In genomic region chr6:15243994-15244604, GRCh38 we compare ENCODE assay signal across 8 cellular contexts. TPM values are rescaled to one million over a fixed set of nuclear protein-coding genes. Genes with fewer than 3 reads are reported as not detected.
DNase-seq lines count a peak whose midpoint lies in the region; ATAC-seq, FAIRE-seq and TF ChIP-seq lines count a peak whose summit lies in the region.

No MANE protein-coding gene starts in this region.

- 88% methylated on average over 24 of the region's 24 CpGs for WGBS in SK-N-SH (ENCODE audit: low lambda C conversion rate)

- H3K9ac ChIP-seq in SK-N-SH, result peak overlapping the region; percentile 68
- H3K9ac ChIP-seq in iPS-18a (ENCODE audit: low read length), result peak overlapping the region; percentile 8
- peak overlapping the region in 1 of 2 donors; percentile 37 for H3K9ac ChIP-seq in stomach smooth muscle (ENCODE audit: low read length in 2 of 2)

- H3K27me3 ChIP-seq in SK-N-SH (ENCODE audit: insufficient read depth) (no peaks in the 10 kb centered on the region), iPS-18a (ENCODE audit: control insufficient read depth, insufficient read depth, low read length) (no peaks in the 10 kb centered on the region), stomach smooth muscle (ENCODE audit: control insufficient read depth in 1 of 2, insufficient read depth in 2 of 2, low read length in 2 of 2) (no peaks in the 10 kb centered on the region)

- H3K4me1 Mint-ChIP-seq in activated CD4-positive, alpha-beta memory T cell treated with anti-CD3 and anti-CD28 coated beads, Interleukin-2, amount 10 ng/mL, durations not matched to agents 7 days and 5 days, result peaks cover 8% of the 10 kb centered on the region

- peaks cover 4 to 5% of the 10 kb centered on the region in 2 experiments; a peak in 2 of 4 replicates for H3K4me1 ChIP-seq in SK-N-SH (ENCODE audit: control insufficient read depth in 1 of 2, insufficient read depth in 2 of 2, low read depth in 1 of 2, low read length in 1 of 2)
- H3K4me1 ChIP-seq in iPS-18a (ENCODE audit: control insufficient read depth, low read depth, low read length), result peaks cover 43% of the 10 kb centered on the region
- H3K4me1 ChIP-seq in stomach smooth muscle (ENCODE audit: control insufficient read depth, insufficient read depth, low read length), result peaks cover 19% of the 10 kb centered on the region

- no peaks in the 10 kb centered on the region for H3K9me3 Mint-ChIP-seq in activated CD4-positive, alpha-beta memory T cell treated with anti-CD3 and anti-CD28 coated beads, Interleukin-2, amount 10 ng/mL, durations not matched to agents 7 days and 5 days

- no peak for TF ChIP-seq EP300 in SK-N-SH (IDR thresholded peaks at IDR 0.05; ENCODE audit: borderline replicate concordance in 1 of 2, low read depth in 1 of 2, low read length in 1 of 2)

- H3K9me3 ChIP-seq in SK-N-SH (0 out of 2 replicates have a peak, but pooled peaks cover 4% of the 10 kb centered on the region), iPS-18a (ENCODE audit: control insufficient read depth, low read depth, low read length) (no peaks in the 10 kb centered on the region), stomach smooth muscle (ENCODE audit: control insufficient read depth in 2 of 2, low read length in 2 of 2) (no peaks in the 10 kb centered on the region)

- TF ChIP-seq RAD21 in SK-N-SH (IDR thresholded peaks at IDR 0.05; ENCODE audit: low read length), result no peak

- TF ChIP-seq CTCF in SK-N-SH (IDR thresholded peaks at IDR 0.05) (no peak), GM10266 (IDR thresholded peaks at IDR 0.05; ENCODE audit: control insufficient read depth, insufficient read depth, low read depth, missing control alignments) (no peak)

- H3K4me3 ChIP-seq in SK-N-SH (ENCODE audit: low read depth in 2 of 2, low read length in 1 of 2) (peak overlapping the region; percentile 67 to 99), iPS-18a (ENCODE audit: low read length) (peak overlapping the region; percentile 90), stomach smooth muscle (ENCODE audit: low read length in 2 of 2) (peak overlapping the region; percentile 66 to 95)

- peak overlapping the region; percentile 18 for H3K27ac Mint-ChIP-seq in activated CD4-positive, alpha-beta memory T cell treated with anti-CD3 and anti-CD28 coated beads, Interleukin-2, amount 10 ng/mL, durations not matched to agents 7 days and 5 days

- peak overlapping the region; percentile 98 for H3K4me2 ChIP-seq in SK-N-SH

- FAIRE-seq in urothelium cell line (lab: Jason Lieb, UNC), result no peak

- H3K9me2 ChIP-seq in SK-N-SH, result no peaks in the 10 kb centered on the region

- POLR2A ChIA-PET in SK-N-SH (lab: Yijun Ruan, JAX), result no interaction called here
- POLR2A ChIA-PET in activated CD4-positive, alpha-beta memory T cell treated with anti-CD3 and anti-CD28 coated beads, Interleukin-2, amount 10 ng/mL, durations not matched to agents 7 days and 5 days (lab: Charles Lee), result no interaction called here

- H3K36me3 ChIP-seq in SK-N-SH (replicated peaks in 1 of 2; ENCODE audit: control insufficient read depth in 1 of 2, insufficient read depth in 2 of 2, low read length in 1 of 2), result no peaks in the 10 kb centered on the region
- H3K36me3 ChIP-seq in iPS-18a (ENCODE audit: control insufficient read depth, low read depth, low read length), result no peaks in the 10 kb centered on the region
- H3K36me3 ChIP-seq in stomach smooth muscle (ENCODE audit: control insufficient read depth in 2 of 2, insufficient read depth in 2 of 2, low read length in 2 of 2), result no peaks in the 10 kb centered on the region

- no peaks in the 10 kb centered on the region for H3K27me3 Mint-ChIP-seq in activated CD4-positive, alpha-beta memory T cell treated with anti-CD3 and anti-CD28 coated beads, Interleukin-2, amount 10 ng/mL, durations not matched to agents 7 days and 5 days

- no peak for ATAC-seq in SK-N-SH treated with all-trans-retinoic acid at 6 μM for 48 hours

- peak overlapping the region; percentile 88 for H2AFZ ChIP-seq in SK-N-SH (ENCODE audit: low read depth)

- peaks cover 7% of the 10 kb centered on the region for H3F3A ChIP-seq in SK-N-SH (replicated peaks; ENCODE audit: insufficient read depth)

- peak overlapping the region; percentile 74 for H3K4me3 Mint-ChIP-seq in activated CD4-positive, alpha-beta memory T cell treated with anti-CD3 and anti-CD28 coated beads, Interleukin-2, amount 10 ng/mL, durations not matched to agents 7 days and 5 days

- H3K36me3 Mint-ChIP-seq in activated CD4-positive, alpha-beta memory T cell treated with anti-CD3 and anti-CD28 coated beads, Interleukin-2, amount 10 ng/mL, durations not matched to agents 7 days and 5 days (ENCODE audit: low read depth), result peaks cover 12% of the 10 kb centered on the region

- H4K20me1 ChIP-seq in SK-N-SH (ENCODE audit: insufficient read depth), result no peaks in the 10 kb centered on the region

- CTCF ChIA-PET in SK-N-SH (lab: Yijun Ruan, JAX), result interaction anchor here (1.0 kb wide), 1 partner anchor 379 kb away, joined by 3 read pairs; no protein-coding TSS in a partner anchor
- CTCF ChIA-PET in activated CD4-positive, alpha-beta memory T cell treated with anti-CD3 and anti-CD28 coated beads, Interleukin-2, amount 10 ng/mL, durations not matched to agents 7 days and 5 days (lab: Charles Lee), result no interaction called here

- H3K79me2 ChIP-seq in SK-N-SH (ENCODE audit: insufficient read depth), result peaks cover 19% of the 10 kb centered on the region

- DNase-seq in SK-N-SH, result no peak
- DNase-seq in activated CD4-positive, alpha-beta memory T cell treated with anti-CD3 and anti-CD28 coated beads, Interleukin-2, amount 10 ng/mL, durations not matched to agents 7 days and 5 days, result no peak
- no peak for DNase-seq in NCI-H2171 (lab: John Stamatoyannopoulos, UW)
- no peak for DNase-seq in GM10266 (ENCODE audit: extremely low spot score)
- DNase-seq in urothelium cell line (ENCODE audit: low spot score), result no peak

- H3K27ac ChIP-seq in SK-N-SH (ENCODE audit: low read depth in 2 of 2, low read length in 1 of 2) (peak overlapping the region in 1 of 2 experiments; percentile 85; a peak in 2 of 4 replicates), iPS-18a (ENCODE audit: low read length) (peak overlapping the region; percentile 26), stomach smooth muscle (ENCODE audit: low read length) (no peak overlapping the region)

TF ChIP-seq in SK-N-SH, 30 proteins besides CTCF, POLR2A, EP300 and RAD21 (continues in another document):
- TF ChIP-seq PBX3 (IDR thresholded peaks at IDR 0.05) (no peak), RXRA (IDR thresholded peaks at IDR 0.05; ENCODE audit: borderline replicate concordance, low read depth) (no peak), JUND (IDR thresholded peaks at IDR 0.05) (no peak), NRF1 (IDR thresholded peaks at IDR 0.05; ENCODE audit: low read depth, low read length) (no peak), CHD2 (IDR thresholded peaks at IDR 0.05; ENCODE audit: low read length, partially characterized antibody) (no peak)

TF ChIP-seq in SK-N-SH treated with all-trans-retinoic acid at 6 μM for 48 hours, 23 proteins besides CTCF, POLR2A, EP300 and RAD21:
- TF ChIP-seq ZC3H10 (CRISPR knock-in tag; IDR thresholded peaks at IDR 0.05) (no peak), SNAI2 (CRISPR knock-in tag; IDR thresholded peaks at IDR 0.05) (no peak), ZNF8 (CRISPR knock-in tag; IDR thresholded peaks at IDR 0.05) (no peak), TCF4 (CRISPR knock-in tag; IDR thresholded peaks at IDR 0.05; ENCODE audit: borderline replicate concordance) (no peak), RARB (CRISPR knock-in tag; IDR thresholded peaks at IDR 0.05) (no peak), ZFP30 (CRISPR knock-in tag; IDR thresholded peaks at IDR 0.05) (no peak), TOX (CRISPR knock-in tag; IDR thresholded peaks at IDR 0.05; ENCODE audit: borderline replicate concordance) (no peak), BACH2 (CRISPR knock-in tag; IDR thresholded peaks at IDR 0.05; ENCODE audit: borderline replicate concordance) (no peak), CREB5 (CRISPR knock-in tag; IDR thresholded peaks at IDR 0.05; ENCODE audit: low read depth) (no peak), ZNF565 (CRISPR knock-in tag; conservative IDR thresholded peaks at IDR 0.05; ENCODE audit: low read depth) (no peak), ISL1 (CRISPR knock-in tag; IDR thresholded peaks at IDR 0.05) (no peak), ZFP3 (CRISPR knock-in tag; IDR thresholded peaks at IDR 0.05) (no peak)

RNA-seq across cellular contexts. Expression of gene JARID2, which starts 1.8 kb away (rescaled TPM):
- polyA plus RNA-seq in SK-N-SH (2012; rRNA removed), result 3.4 and 3.7 TPM in 2 replicates
- 2.5 and 2.8 TPM in 2 replicates for polyA plus RNA-seq in SK-N-SH (2012; cell fraction: cytosol; rRNA removed)
- polyA plus RNA-seq in SK-N-SH (2012; cell fraction: nucleus; rRNA removed), result 6.3 and 6.7 TPM in 2 replicates
- 10 to 100 TPM; 28.4 to 29.7 TPM for total RNA-seq in activated CD4-positive, alpha-beta memory T cell treated with anti-CD3 and anti-CD28 coated beads, Interleukin-2, amount 10 ng/mL, durations not matched to agents 7 days and 5 days
